ENCODE assay signal across 1 cellular context in the genomic region with DNA sequence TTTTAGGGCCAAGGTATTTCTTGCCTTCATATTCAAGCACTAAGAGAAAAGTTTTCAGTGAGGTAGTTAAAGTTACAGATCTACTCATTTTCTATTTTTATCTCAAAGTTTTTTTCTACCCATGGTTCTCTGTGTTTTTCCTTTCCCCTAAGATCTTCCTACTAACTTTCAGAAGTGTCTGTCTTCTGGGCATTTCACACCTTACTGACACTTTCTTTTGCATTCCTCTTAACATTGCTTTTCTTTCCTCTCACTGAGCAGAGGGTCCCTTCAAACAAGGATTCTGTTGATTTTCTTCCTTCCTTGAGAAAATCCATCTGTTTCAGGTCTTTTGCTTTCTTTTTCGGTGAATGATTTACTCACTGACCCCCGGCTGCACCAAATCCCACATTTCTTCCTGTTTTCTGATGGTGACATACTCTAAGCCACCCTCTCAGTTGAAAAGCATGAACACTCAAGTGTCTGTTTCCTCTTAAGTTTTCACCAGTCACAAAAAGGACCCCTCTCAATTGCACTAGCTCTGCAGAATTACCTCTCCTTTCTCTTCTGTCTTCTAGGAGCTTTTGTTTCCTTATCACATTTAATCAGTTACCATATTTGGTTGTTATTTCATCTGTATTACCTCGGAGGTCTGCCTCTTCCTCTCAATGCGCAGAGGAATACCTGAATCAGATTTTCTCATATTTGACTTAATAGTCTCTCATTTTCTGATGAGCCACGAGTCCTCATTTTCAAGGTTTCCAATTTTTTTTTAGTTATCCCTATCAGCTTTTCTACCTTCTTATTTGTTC.
TF ChIP-seq lines count a peak whose summit lies in the region.

No MANE protein-coding gene starts in this region.

TF ChIP-seq in WTC11, 78 proteins besides CTCF, POLR2A, EP300 and RAD21 (continued from another document):
- TF ChIP-seq ZNF281 (CRISPR knock-in tag; IDR thresholded peaks at IDR 0.05) (no peak), ZNF263 (CRISPR knock-in tag; IDR thresholded peaks at IDR 0.05; ENCODE audit: low read depth) (no peak), FOXJ3 (CRISPR knock-in tag; IDR thresholded peaks at IDR 0.05; ENCODE audit: borderline replicate concordance) (no peak), SMAD3 (CRISPR knock-in tag; IDR thresholded peaks at IDR 0.05; ENCODE audit: borderline replicate concordance) (no peak), FOXP1 (CRISPR knock-in tag; IDR thresholded peaks at IDR 0.05; ENCODE audit: borderline replicate concordance) (no peak), TP53 (CRISPR knock-in tag; IDR thresholded peaks at IDR 0.05) (no peak), NR1H2 (CRISPR knock-in tag; IDR thresholded peaks at IDR 0.05) (no peak)
- TF ChIP-seq, protein P1, sequence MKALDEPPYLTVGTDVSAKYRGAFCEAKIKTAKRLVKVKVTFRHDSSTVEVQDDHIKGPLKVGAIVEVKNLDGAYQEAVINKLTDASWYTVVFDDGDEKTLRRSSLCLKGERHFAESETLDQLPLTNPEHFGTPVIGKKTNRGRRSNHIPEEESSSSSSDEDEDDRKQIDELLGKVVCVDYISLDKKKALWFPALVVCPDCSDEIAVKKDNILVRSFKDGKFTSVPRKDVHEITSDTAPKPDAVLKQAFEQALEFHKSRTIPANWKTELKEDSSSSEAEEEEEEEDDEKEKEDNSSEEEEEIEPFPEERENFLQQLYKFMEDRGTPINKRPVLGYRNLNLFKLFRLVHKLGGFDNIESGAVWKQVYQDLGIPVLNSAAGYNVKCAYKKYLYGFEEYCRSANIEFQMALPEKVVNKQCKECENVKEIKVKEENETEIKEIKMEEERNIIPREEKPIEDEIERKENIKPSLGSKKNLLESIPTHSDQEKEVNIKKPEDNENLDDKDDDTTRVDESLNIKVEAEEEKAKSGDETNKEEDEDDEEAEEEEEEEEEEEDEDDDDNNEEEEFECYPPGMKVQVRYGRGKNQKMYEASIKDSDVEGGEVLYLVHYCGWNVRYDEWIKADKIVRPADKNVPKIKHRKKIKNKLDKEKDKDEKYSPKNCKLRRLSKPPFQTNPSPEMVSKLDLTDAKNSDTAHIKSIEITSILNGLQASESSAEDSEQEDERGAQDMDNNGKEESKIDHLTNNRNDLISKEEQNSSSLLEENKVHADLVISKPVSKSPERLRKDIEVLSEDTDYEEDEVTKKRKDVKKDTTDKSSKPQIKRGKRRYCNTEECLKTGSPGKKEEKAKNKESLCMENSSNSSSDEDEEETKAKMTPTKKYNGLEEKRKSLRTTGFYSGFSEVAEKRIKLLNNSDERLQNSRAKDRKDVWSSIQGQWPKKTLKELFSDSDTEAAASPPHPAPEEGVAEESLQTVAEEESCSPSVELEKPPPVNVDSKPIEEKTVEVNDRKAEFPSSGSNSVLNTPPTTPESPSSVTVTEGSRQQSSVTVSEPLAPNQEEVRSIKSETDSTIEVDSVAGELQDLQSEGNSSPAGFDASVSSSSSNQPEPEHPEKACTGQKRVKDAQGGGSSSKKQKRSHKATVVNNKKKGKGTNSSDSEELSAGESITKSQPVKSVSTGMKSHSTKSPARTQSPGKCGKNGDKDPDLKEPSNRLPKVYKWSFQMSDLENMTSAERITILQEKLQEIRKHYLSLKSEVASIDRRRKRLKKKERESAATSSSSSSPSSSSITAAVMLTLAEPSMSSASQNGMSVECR (CRISPR knock-in tag; IDR thresholded peaks at IDR 0.05; ENCODE audit: borderline replicate concordance), result no peak
